Comparison of ENCODE assay signal across 27 cellular contexts in genomic region chr6:73878403-73878802, GRCh38.
"Had no signal": no experiment of that assay in that cellular context is flagged by ENCODE, and none has a peak within 500 bp of the region (broad histone marks: within the 10 kb centered on the region; RNA-seq: fewer than 3 reads in every experiment).

No MANE protein-coding gene starts in this region.

- H3K27me3 ChIP-seq: adrenal gland, body of pancreas, MG63, Peyer's patch had no signal

- H3K4me1 Mint-ChIP-seq: activated naive CD8-positive, alpha-beta T cell treated with anti-CD3 and anti-CD28 coated beads, Interleukin-2, amount 10 ng/mL, durations not matched to agents 7 days and 5 days; WTC11 had no signal

- H3K36me3 Mint-ChIP-seq: activated naive CD8-positive, alpha-beta T cell treated with anti-CD3 and anti-CD28 coated beads, Interleukin-2, amount 10 ng/mL, durations not matched to agents 7 days and 5 days; WTC11 had no signal

- H3K9me3 ChIP-seq: adrenal gland, body of pancreas, MG63, Peyer's patch had no signal

- H3K4me3 ChIP-seq: adrenal gland, body of pancreas, MG63, Peyer's patch had no signal

- H3K4me3 Mint-ChIP-seq: activated CD8-positive, alpha-beta T cell treated with anti-CD3 and anti-CD28 coated beads, Interleukin-2, amount 10 ng/mL, durations not matched to agents 7 days and 5 days; activated naive CD8-positive, alpha-beta T cell treated with anti-CD3 and anti-CD28 coated beads, Interleukin-2, amount 10 ng/mL, durations not matched to agents 7 days and 5 days; T-helper 1 cell treated with Interleukin-12 subunit alpha and Interleukin-12 subunit beta and Interleukin-4 antibody, amounts not matched to agents 30 μg/mL and 1 μg/mL, for 36 hours; WTC11 had no signal

- DNase-seq: activated CD4-positive, alpha-beta T cell treated with anti-CD3 and anti-CD28 coated beads for 48 hours; activated CD4-positive, alpha-beta T cell treated with anti-CD3 and anti-CD28 coated beads, Interleukin-2, amount 50 U/mL, for 4 hours; activated CD4-positive, CD25-positive, alpha-beta regulatory T cell treated with anti-CD3 and anti-CD28 coated beads, Interleukin-2, amount 50 U/mL, for 72 hours; activated CD8-positive, alpha-beta memory T cell treated with anti-CD3 and anti-CD28 coated beads, Interleukin-2, amount 50 U/mL, for 48 hours; activated CD8-positive, alpha-beta T cell treated with anti-CD3 and anti-CD28 coated beads, Interleukin-2, amount 10 ng/mL, durations not matched to agents 7 days and 5 days; activated naive CD4-positive, alpha-beta T cell treated with anti-CD3 and anti-CD28 coated beads, Interleukin-2, amount 50 U/mL, for 16 hours; activated naive CD8-positive, alpha-beta T cell treated with anti-CD3 and anti-CD28 coated beads, Interleukin-2, amount 10 ng/mL, durations not matched to agents 7 days and 5 days; activated T-cell treated with anti-CD3 and anti-CD28 coated beads, Interleukin-2, amount 50 U/mL, for 1 hour; adrenal gland; anterior cingulate cortex; body of pancreas; central memory CD4-positive, alpha-beta T cell; MG63; MV-4-11; NCI-H1092 treated with DMSO at 0.1 percent for 48 hours; NCI-H1417 treated with DMSO at 0.1 percent for 48 hours; NCI-H1694 treated with DMSO at 0.1 percent for 48 hours; NCI-H2081; NCI-H510A treated with DMSO at 0.1 percent for 48 hours; NCI-H69; NK-92 treated with Interleukin-12 subunit alpha and Interleukin-12 subunit beta, amount 100 ng/mL, for 24 hours; Peyer's patch; SHP77 treated with DMSO at 0.1 percent for 48 hours had no signal

- ATAC-seq: activated CD8-positive, alpha-beta T cell treated with anti-CD3 and anti-CD28 coated beads, Interleukin-2, amount 10 ng/mL, durations not matched to agents 7 days and 5 days; body of pancreas; WTC11 had no signal

- H3K27ac ChIP-seq: adrenal gland, body of pancreas, KMS-11, Peyer's patch, RWPE1 had no signal

- H3K36me3 ChIP-seq: adrenal gland, MG63, Peyer's patch had no signal

- H3K4me1 ChIP-seq: adrenal gland, body of pancreas, Peyer's patch had no signal

- H3K27ac Mint-ChIP-seq: activated CD8-positive, alpha-beta T cell treated with anti-CD3 and anti-CD28 coated beads, Interleukin-2, amount 10 ng/mL, durations not matched to agents 7 days and 5 days; activated naive CD8-positive, alpha-beta T cell treated with anti-CD3 and anti-CD28 coated beads, Interleukin-2, amount 10 ng/mL, durations not matched to agents 7 days and 5 days; T-helper 1 cell treated with Interleukin-12 subunit alpha and Interleukin-12 subunit beta and Interleukin-4 antibody, amounts not matched to agents 30 μg/mL and 1 μg/mL, for 36 hours; WTC11 had no signal

- H3K9me3 Mint-ChIP-seq: activated naive CD8-positive, alpha-beta T cell treated with anti-CD3 and anti-CD28 coated beads, Interleukin-2, amount 10 ng/mL, durations not matched to agents 7 days and 5 days had no signal
